In the genomic region with DNA sequence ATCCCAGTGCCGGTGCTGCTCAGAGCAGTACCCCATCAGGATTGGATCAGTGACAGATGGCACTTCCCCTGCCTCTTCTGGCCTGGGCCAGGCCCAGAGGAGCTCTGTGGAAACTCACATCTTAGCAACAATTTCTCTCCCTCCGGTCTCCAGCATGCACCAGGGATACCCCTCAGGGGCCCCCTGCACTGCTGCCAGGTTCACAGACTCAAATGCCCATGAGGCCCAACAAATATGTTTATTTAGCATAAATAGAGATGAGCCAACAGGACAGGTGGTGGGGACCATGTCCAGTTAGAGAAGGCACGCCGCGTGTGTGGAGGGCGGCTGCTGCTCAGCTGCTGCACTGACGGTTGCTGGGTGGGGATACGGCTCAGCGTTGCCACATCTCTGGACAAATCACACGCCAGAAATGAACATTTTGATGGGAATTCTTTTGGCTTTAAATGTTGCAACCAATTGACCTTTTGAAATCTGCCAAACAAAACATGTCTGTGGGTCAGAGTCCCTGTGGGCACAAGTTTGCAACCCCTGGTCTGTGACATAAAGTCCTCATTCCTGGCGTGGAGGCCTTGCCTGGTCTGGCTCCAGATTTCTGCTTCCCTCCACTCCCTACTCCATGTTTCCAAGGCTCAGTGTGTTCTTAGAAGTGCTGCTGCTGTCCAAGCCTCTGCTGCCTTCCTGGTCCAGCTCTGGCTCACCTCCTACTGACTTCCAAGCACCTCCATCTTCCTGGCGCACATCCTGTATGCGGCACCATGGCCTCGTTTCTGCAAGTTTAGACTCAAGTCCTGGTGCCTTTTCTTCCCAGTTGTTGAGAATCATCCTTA, we compare ENCODE assay signal across 1 cellular context.
TF ChIP-seq lines count a peak whose summit lies in the region.

No MANE protein-coding gene starts in this region.

TF ChIP-seq in HepG2, 621 proteins besides CTCF, POLR2A, EP300 and RAD21 (continued from another document):
- no peak for TF ChIP-seq ZNF646 (CRISPR knock-in tag; IDR thresholded peaks at IDR 0.05)
- TF ChIP-seq ARHGAP35 (CRISPR knock-in tag; IDR thresholded peaks at IDR 0.05; ENCODE audit: borderline replicate concordance), result no peak
- no peak for TF ChIP-seq ZNF18 (CRISPR knock-in tag; IDR thresholded peaks at IDR 0.05; ENCODE audit: insufficient replicate concordance)
- no peak for TF ChIP-seq CBX1 (IDR thresholded peaks at IDR 0.05; ENCODE audit: low read depth)
- no peak for TF ChIP-seq TGIF2 (CRISPR knock-in tag; IDR thresholded peaks at IDR 0.05)
- TF ChIP-seq ZC3H4 (CRISPR knock-in tag; IDR thresholded peaks at IDR 0.05; ENCODE audit: borderline replicate concordance), result no peak
